ENCODE assay signal across 26 cellular contexts in genomic region chr4:20370284-20370683, GRCh38.
DNase-seq lines count a peak whose midpoint lies in the region; ATAC-seq and TF ChIP-seq lines count a peak whose summit lies in the region.
"Had no signal": no experiment of that assay in that cellular context is flagged by ENCODE, and none has a peak within 500 bp of the region (broad histone marks: within the 10 kb centered on the region; RNA-seq: fewer than 3 reads in every experiment).

No MANE protein-coding gene starts in this region.

- no peak for TF ChIP-seq EP300 in SK-N-SH (IDR thresholded peaks at IDR 0.05; ENCODE audit: borderline replicate concordance in 1 of 2, low read depth in 1 of 2, low read length in 1 of 2)
- no peak for TF ChIP-seq EP300 in upper lobe of left lung (IDR thresholded peaks at IDR 0.05)

- peaks cover 4% of the 10 kb centered on the region for H3F3A ChIP-seq in SK-N-SH (replicated peaks; ENCODE audit: insufficient read depth)

- H3K9me3 Mint-ChIP-seq in osteocyte (ENCODE audit: unreplicated experiment) = no peaks in the 10 kb centered on the region
- H3K9me3 Mint-ChIP-seq: activated CD4-positive, alpha-beta T cell treated with anti-CD3 and anti-CD28 coated beads, Interleukin-2, amount 10 ng/mL, durations not matched to agents 7 days and 5 days; activated naive CD8-positive, alpha-beta T cell treated with anti-CD3 and anti-CD28 coated beads, Interleukin-2, amount 10 ng/mL, durations not matched to agents 7 days and 5 days; activated T-helper 17 cell treated with anti-CD3 and anti-CD28 coated beads, Interleukin-2, amount 50 U/mL, for 72 hours; T-helper 2 cell treated with Interferon-gamma antibody and Interleukin-4, amounts not matched to agents 5 μg/mL and 100 μg/mL, for 36 hours had no signal

- TF ChIP-seq CTCF in SK-N-SH (IDR thresholded peaks at IDR 0.05) = no peak
- TF ChIP-seq CTCF in fibroblast of lung (conservative IDR thresholded peaks at IDR 0.05 in 1 of 2, IDR thresholded peaks at IDR 0.05 in 1 of 2; ENCODE audit: low read depth in 1 of 2, low read length in 2 of 2) = no peak
- TF ChIP-seq CTCF in osteocyte (IDR thresholded peaks at IDR 0.05) = no peak
- TF ChIP-seq CTCF in upper lobe of left lung (IDR thresholded peaks at IDR 0.05) = no peak

- no peak overlapping the region for H3K4me3 ChIP-seq in SK-N-SH (ENCODE audit: low read depth in 2 of 2, low read length in 1 of 2)
- H3K4me3 ChIP-seq in fibroblast of lung (replicated peaks in 1 of 4; ENCODE audit: control extremely low read depth in 1 of 4, insufficient read depth in 1 of 4, low read depth in 3 of 4, low read length in 4 of 4) = no peak overlapping the region
- no peak overlapping the region for H3K4me3 ChIP-seq in upper lobe of left lung
- H3K4me3 ChIP-seq: SJSA1, spleen, thoracic aorta had no signal

- H3K36me3 ChIP-seq in SK-N-SH (replicated peaks in 1 of 2; ENCODE audit: control insufficient read depth in 1 of 2, insufficient read depth in 2 of 2, low read length in 1 of 2) = peaks cover 2 to 8% of the 10 kb centered on the region in 2 experiments
- no peaks in the 10 kb centered on the region for H3K36me3 ChIP-seq in fibroblast of lung (ENCODE audit: control insufficient read depth, insufficient read depth, low read length)
- H3K36me3 ChIP-seq in upper lobe of left lung = no peaks in the 10 kb centered on the region
- H3K36me3 ChIP-seq: SJSA1, spleen, thoracic aorta, WERI-Rb-1 had no signal

- WGBS in SK-N-SH (ENCODE audit: low lambda C conversion rate) = 42% methylated on average over 2 of the region's 2 CpGs
- WGBS in upper lobe of left lung, 2 donors = 80 to 86% methylated on average over 2 of the region's 2 CpGs

- no peaks in the 10 kb centered on the region for H3K9me2 ChIP-seq in SK-N-SH

- H3K79me2 ChIP-seq in SK-N-SH (ENCODE audit: insufficient read depth) = peaks cover 11% of the 10 kb centered on the region; the same call in 1 of the 2 replicates
- H3K79me2 ChIP-seq in fibroblast of lung (ENCODE audit: control insufficient read depth, insufficient read depth, low read length) = no peaks in the 10 kb centered on the region

- no peak overlapping the region for H3K9ac ChIP-seq in SK-N-SH
- no peak overlapping the region for H3K9ac ChIP-seq in fibroblast of lung (ENCODE audit: insufficient read depth, low read length)

- no peaks in the 10 kb centered on the region for H3K27me3 Mint-ChIP-seq in osteocyte (ENCODE audit: unreplicated experiment)
- H3K27me3 Mint-ChIP-seq: activated CD4-positive, alpha-beta T cell treated with anti-CD3 and anti-CD28 coated beads, Interleukin-2, amount 10 ng/mL, durations not matched to agents 7 days and 5 days had no signal

- ATAC-seq in GM21825 (IDR thresholded peaks at IDR 0.05; ENCODE audit: unreplicated experiment) = no peak
- ATAC-seq in upper lobe of left lung (ENCODE audit: low FRiP score in 2 of 2) = no peak
- ATAC-seq in GM18502 (IDR thresholded peaks at IDR 0.05; ENCODE audit: poor library complexity, unreplicated experiment) = no peak
- ATAC-seq: activated CD8-positive, alpha-beta memory T cell treated with anti-CD3 and anti-CD28 coated beads, Interleukin-2, amount 10 ng/mL, durations not matched to agents 7 days and 5 days; activated T-helper 17 cell treated with anti-CD3 and anti-CD28 coated beads, Interleukin-2, amount 50 U/mL, for 72 hours; left cardiac atrium had no signal

- H3K27me3 ChIP-seq in SK-N-SH (ENCODE audit: insufficient read depth) (no peaks in the 10 kb centered on the region), fibroblast of lung (ENCODE audit: control insufficient read depth, insufficient read depth, low read length) (no peaks in the 10 kb centered on the region), upper lobe of left lung (no peaks in the 10 kb centered on the region)
- H3K27me3 ChIP-seq: SJSA1, spleen had no signal

- H3K4me1 Mint-ChIP-seq in osteocyte (ENCODE audit: unreplicated experiment) = peaks cover 60% of the 10 kb centered on the region
- H3K4me1 Mint-ChIP-seq: activated CD4-positive, alpha-beta T cell treated with anti-CD3 and anti-CD28 coated beads, Interleukin-2, amount 10 ng/mL, durations not matched to agents 7 days and 5 days; activated CD8-positive, alpha-beta memory T cell treated with anti-CD3 and anti-CD28 coated beads, Interleukin-2, amount 10 ng/mL, durations not matched to agents 7 days and 5 days; activated naive CD8-positive, alpha-beta T cell treated with anti-CD3 and anti-CD28 coated beads, Interleukin-2, amount 10 ng/mL, durations not matched to agents 7 days and 5 days; activated T-helper 17 cell treated with anti-CD3 and anti-CD28 coated beads, Interleukin-2, amount 50 U/mL, for 72 hours; memory B cell had no signal

- H3K4me1 ChIP-seq in SK-N-SH (ENCODE audit: control insufficient read depth in 1 of 2, insufficient read depth in 2 of 2, low read depth in 1 of 2, low read length in 1 of 2) = peaks cover 3 to 26% of the 10 kb centered on the region in 2 experiments; a peak in 3 of 4 replicates
- peaks cover 12% of the 10 kb centered on the region for H3K4me1 ChIP-seq in fibroblast of lung (ENCODE audit: control insufficient read depth, extremely low read depth, insufficient read depth, low read length)
- no peaks in the 10 kb centered on the region for H3K4me1 ChIP-seq in upper lobe of left lung

- no peak for TF ChIP-seq POLR2A in upper lobe of left lung (IDR thresholded peaks at IDR 0.05)

- CTCF ChIA-PET in SK-N-SH (lab: Yijun Ruan, JAX) = interaction anchor here (1.1 to 1.5 kb wide), 2 partner anchors 25 to 54 kb away, joined by 3 read pairs; no protein-coding TSS in a partner anchor

- TF ChIP-seq RAD21 in SK-N-SH (IDR thresholded peaks at IDR 0.05; ENCODE audit: low read length) = no peak

- DNase-seq in DMS53 (lab: John Stamatoyannopoulos, UW) = peak; percentile 17
- no peak for DNase-seq in DMS53 treated with DMSO at 0.1 percent for 48 hours (lab: John Stamatoyannopoulos, UW; ENCODE audit: unreplicated experiment)
- DNase-seq in SK-N-SH = no peak
- peak; percentile 24 to 84 for DNase-seq in fibroblast of lung (ENCODE audit: low read depth in 2 of 2)
- no peak for DNase-seq in osteocyte (ENCODE audit: extremely low spot score, unreplicated experiment)
- DNase-seq in upper lobe of left lung = no peak
- DNase-seq: activated CD4-positive, alpha-beta T cell treated with anti-CD3 and anti-CD28 coated beads, Interleukin-2, amount 10 ng/mL, durations not matched to agents 7 days and 5 days; activated CD8-positive, alpha-beta memory T cell treated with anti-CD3 and anti-CD28 coated beads, Interleukin-2, amount 10 ng/mL, durations not matched to agents 7 days and 5 days; activated naive CD8-positive, alpha-beta T cell treated with anti-CD3 and anti-CD28 coated beads, Interleukin-2, amount 10 ng/mL, durations not matched to agents 7 days and 5 days; DMS79 treated with DMSO at 0.1 percent for 48 hours; left cardiac atrium; NCI-H1105; NCI-H2081 treated with DMSO at 0.1 percent for 48 hours; occipital lobe; spleen; stimulated activated CD4-positive, alpha-beta T cell treated with anti-CD3 and anti-CD28 coated beads, Interleukin-4, amount 100 ng/mL, for 24 hours; stimulated activated naive CD4-positive, alpha-beta T cell treated with Interleukin-2 at 50 U/mL for 16 hours; WERI-Rb-1 had no signal

- H4K20me1 ChIP-seq in SK-N-SH (ENCODE audit: insufficient read depth) (peaks cover 5% of the 10 kb centered on the region; the same call in 1 of the 2 replicates), fibroblast of lung (ENCODE audit: control insufficient read depth, extremely low read depth, insufficient read depth, low read length) (no peaks in the 10 kb centered on the region)

- peak overlapping the region; percentile 28 to 71; a peak in 2 of 4 replicates for H3K27ac ChIP-seq in SK-N-SH (ENCODE audit: low read depth in 2 of 2, low read length in 1 of 2)
- H3K27ac ChIP-seq in fibroblast of lung (ENCODE audit: insufficient read depth, low read length) = no peak overlapping the region
- H3K27ac ChIP-seq in upper lobe of left lung = no peak overlapping the region
- H3K27ac ChIP-seq: 22Rv1, SJSA1, spleen, thoracic aorta, WERI-Rb-1 had no signal

- H3K4me2 ChIP-seq in SK-N-SH = no peak overlapping the region
- no peak overlapping the region for H3K4me2 ChIP-seq in fibroblast of lung (ENCODE audit: extremely low read depth, insufficient read depth, low read length)

- no peak overlapping the region for H3K4me3 Mint-ChIP-seq in osteocyte (ENCODE audit: unreplicated experiment)
- H3K4me3 Mint-ChIP-seq: activated CD4-positive, alpha-beta T cell treated with anti-CD3 and anti-CD28 coated beads, Interleukin-2, amount 10 ng/mL, durations not matched to agents 7 days and 5 days; activated CD8-positive, alpha-beta memory T cell treated with anti-CD3 and anti-CD28 coated beads, Interleukin-2, amount 10 ng/mL, durations not matched to agents 7 days and 5 days; activated naive CD8-positive, alpha-beta T cell treated with anti-CD3 and anti-CD28 coated beads, Interleukin-2, amount 10 ng/mL, durations not matched to agents 7 days and 5 days; activated T-helper 17 cell treated with anti-CD3 and anti-CD28 coated beads, Interleukin-2, amount 50 U/mL, for 72 hours; memory B cell; T-helper 2 cell treated with Interferon-gamma antibody and Interleukin-4, amounts not matched to agents 5 μg/mL and 100 μg/mL, for 36 hours had no signal

- peak overlapping the region; percentile 85 for H3K27ac Mint-ChIP-seq in osteocyte (ENCODE audit: unreplicated experiment)
- H3K27ac Mint-ChIP-seq: activated CD4-positive, alpha-beta T cell treated with anti-CD3 and anti-CD28 coated beads, Interleukin-2, amount 10 ng/mL, durations not matched to agents 7 days and 5 days; activated CD8-positive, alpha-beta memory T cell treated with anti-CD3 and anti-CD28 coated beads, Interleukin-2, amount 10 ng/mL, durations not matched to agents 7 days and 5 days; activated naive CD8-positive, alpha-beta T cell treated with anti-CD3 and anti-CD28 coated beads, Interleukin-2, amount 10 ng/mL, durations not matched to agents 7 days and 5 days; activated T-helper 17 cell treated with anti-CD3 and anti-CD28 coated beads, Interleukin-2, amount 50 U/mL, for 72 hours; memory B cell; T-helper 2 cell treated with Interferon-gamma antibody and Interleukin-4, amounts not matched to agents 5 μg/mL and 100 μg/mL, for 36 hours had no signal

- no peaks in the 10 kb centered on the region for H3K36me3 Mint-ChIP-seq in osteocyte (ENCODE audit: unreplicated experiment)
- H3K36me3 Mint-ChIP-seq: activated CD8-positive, alpha-beta memory T cell treated with anti-CD3 and anti-CD28 coated beads, Interleukin-2, amount 10 ng/mL, durations not matched to agents 7 days and 5 days; activated naive CD8-positive, alpha-beta T cell treated with anti-CD3 and anti-CD28 coated beads, Interleukin-2, amount 10 ng/mL, durations not matched to agents 7 days and 5 days; memory B cell had no signal

- H3K9me3 ChIP-seq in SK-N-SH (no peaks in the 10 kb centered on the region), fibroblast of lung (ENCODE audit: control insufficient read depth, insufficient read depth, low read depth, low read length) (no peaks in the 10 kb centered on the region), upper lobe of left lung (no peaks in the 10 kb centered on the region)
- H3K9me3 ChIP-seq: SJSA1, spleen, thoracic aorta had no signal

- H2AFZ ChIP-seq in SK-N-SH (ENCODE audit: low read depth) (no peak overlapping the region), fibroblast of lung (ENCODE audit: low read length) (no peak overlapping the region)

- POLR2A ChIA-PET in SK-N-SH (lab: Yijun Ruan, JAX) = no interaction called here

TF ChIP-seq in SK-N-SH, 30 proteins besides CTCF, POLR2A, EP300 and RAD21 (continues in another document):
- no peak for TF ChIP-seq SMC3 (IDR thresholded peaks at IDR 0.05; ENCODE audit: low read depth, low read length)

Comparison
In these comparisons a context has a peak if more than half of its experiments do, and no peak if none do; other contexts are left out.
1. DNase-seq: peak in DMS53 (single experiment) and fibroblast of lung (2 of 2); none in DMS53 treated with DMSO at 0.1 percent for 48 hours (single experiment), SK-N-SH (single experiment), osteocyte (single experiment) and upper lobe of left lung (0 of 2).
2. H3K27ac ChIP-seq: peak in SK-N-SH (2 of 2); none in fibroblast of lung (single experiment) and upper lobe of left lung (0 of 4).